Comparison of ENCODE assay signal across 19 cellular contexts in the genomic region with DNA sequence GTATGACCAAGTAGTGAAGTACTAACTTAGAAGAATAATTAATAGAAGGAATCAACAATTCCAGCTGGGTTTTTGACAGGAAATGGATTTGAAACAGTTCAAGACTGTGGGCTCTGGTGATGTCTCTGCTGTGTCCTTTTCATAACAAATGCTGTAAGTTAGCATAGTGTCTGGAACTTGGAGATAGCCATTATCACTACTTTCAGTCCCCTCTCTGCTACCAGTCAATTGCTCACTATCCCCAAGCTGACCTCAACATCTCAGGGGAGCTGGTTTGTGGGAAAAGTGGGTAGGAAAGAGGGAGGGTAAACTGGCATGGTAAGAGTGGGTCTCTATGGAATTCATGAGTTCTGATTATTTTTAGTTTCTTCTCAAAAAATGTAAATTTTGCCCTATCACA.
DNase-seq lines count a peak whose midpoint lies in the region; ATAC-seq, FAIRE-seq and TF ChIP-seq lines count a peak whose summit lies in the region.
"Had no signal": no experiment of that assay in that cellular context is flagged by ENCODE, and none has a peak within 500 bp of the region (broad histone marks: within the 10 kb centered on the region; RNA-seq: fewer than 3 reads in every experiment).

No MANE protein-coding gene starts in this region.

- no peak for TF ChIP-seq RAD21 in A549 (conservative IDR thresholded peaks at IDR 0.05 in 1 of 2, IDR thresholded peaks at IDR 0.05 in 1 of 2)

- H3K4me1 ChIP-seq in A549 (no peaks in the 10 kb centered on the region), astrocyte (ENCODE audit: insufficient read depth, low read length) (no peaks in the 10 kb centered on the region), neural progenitor cell (no peaks in the 10 kb centered on the region)
- H3K4me1 ChIP-seq: Caco-2, HAP-1 had no signal

- H3K27me3 ChIP-seq in astrocyte (ENCODE audit: insufficient read depth, low read length) (no peaks in the 10 kb centered on the region), neural progenitor cell (no peaks in the 10 kb centered on the region)

- H2AFZ ChIP-seq in astrocyte (ENCODE audit: low read depth, low read length): no peak overlapping the region
- no peak overlapping the region for H2AFZ ChIP-seq in neural progenitor cell (replicated peaks)

- no peaks in the 10 kb centered on the region for H3F3A ChIP-seq in neural progenitor cell (ENCODE audit: low read depth)

- H3K79me2 ChIP-seq in astrocyte (ENCODE audit: insufficient read depth, low read length): no peaks in the 10 kb centered on the region
- no peaks in the 10 kb centered on the region for H3K79me2 ChIP-seq in neural progenitor cell (ENCODE audit: low read depth)

- H3K27ac ChIP-seq in A549 (no peak overlapping the region), astrocyte (ENCODE audit: low read depth, low read length) (no peak overlapping the region), neural progenitor cell (no peak overlapping the region)

- CTCF ChIA-PET in A549 (lab: Yijun Ruan, JAX): interaction anchor here (1.2 kb wide), 1 partner anchor 16 kb away, joined by 3 read pairs; no protein-coding TSS in a partner anchor

- TF ChIP-seq POLR2A in A549 (IDR thresholded peaks at IDR 0.05; ENCODE audit: low read length): no peak

- H3K27ac Mint-ChIP-seq in astrocyte (ENCODE audit: unreplicated experiment): no peak overlapping the region
- H3K27ac Mint-ChIP-seq in neural progenitor cell: peak overlapping the region; percentile 4
- H3K27ac Mint-ChIP-seq: CD4-positive, alpha-beta memory T cell; HFFc6 had no signal

- H3K4me3 ChIP-seq in A549: no peak overlapping the region
- H3K4me3 ChIP-seq in astrocyte (ENCODE audit: insufficient read depth, low read depth, low read length): no peak overlapping the region
- H3K4me3 ChIP-seq in neural progenitor cell: no peak overlapping the region
- H3K4me3 ChIP-seq: GM12878, HAP-1 had no signal

- no peaks in the 10 kb centered on the region for H4K20me1 ChIP-seq in astrocyte (ENCODE audit: insufficient read depth, low read length)
- H4K20me1 ChIP-seq in neural progenitor cell (ENCODE audit: low read depth): no peaks in the 10 kb centered on the region

- H3K27me3 Mint-ChIP-seq in astrocyte (ENCODE audit: low read depth, unreplicated experiment) (no peaks in the 10 kb centered on the region), neural progenitor cell (ENCODE audit: insufficient read depth, low read depth) (no peaks in the 10 kb centered on the region)
- H3K27me3 Mint-ChIP-seq: CD4-positive, alpha-beta memory T cell had no signal

- ATAC-seq in A549 (no peak), GM19467 (IDR thresholded peaks at IDR 0.05; ENCODE audit: unreplicated experiment) (no peak), HG03135 (IDR thresholded peaks at IDR 0.05; ENCODE audit: unreplicated experiment) (no peak)
- ATAC-seq: GM12878 had no signal

- H3K9me3 Mint-ChIP-seq in astrocyte (ENCODE audit: unreplicated experiment) (no peaks in the 10 kb centered on the region), neural progenitor cell (no peaks in the 10 kb centered on the region)
- H3K9me3 Mint-ChIP-seq: HFFc6 had no signal

- no peak overlapping the region for H3K9ac ChIP-seq in astrocyte (ENCODE audit: low read length)
- H3K9ac ChIP-seq in neural progenitor cell: no peak overlapping the region

- H3K9me3 ChIP-seq in A549 (no peaks in the 10 kb centered on the region), astrocyte (ENCODE audit: insufficient read depth, low read depth, low read length) (no peaks in the 10 kb centered on the region), neural progenitor cell (ENCODE audit: low read depth) (no peaks in the 10 kb centered on the region)
- H3K9me3 ChIP-seq: Caco-2, HAP-1 had no signal

- no peak for TF ChIP-seq CTCF in A549 (IDR thresholded peaks at IDR 0.05)
- no peak for TF ChIP-seq CTCF in astrocyte (IDR thresholded peaks at IDR 0.05; ENCODE audit: insufficient read depth, low read depth, low read length)
- TF ChIP-seq CTCF in neural progenitor cell (IDR thresholded peaks at IDR 0.05): no peak

- H3K4me2 ChIP-seq in A549: no peak overlapping the region
- no peak overlapping the region for H3K4me2 ChIP-seq in astrocyte (ENCODE audit: low read length)
- no peak overlapping the region for H3K4me2 ChIP-seq in neural progenitor cell

- H3K36me3 Mint-ChIP-seq in astrocyte (ENCODE audit: low read depth, unreplicated experiment) (no peaks in the 10 kb centered on the region), neural progenitor cell (no peaks in the 10 kb centered on the region)
- H3K36me3 Mint-ChIP-seq: CD4-positive, alpha-beta memory T cell had no signal

- no peak for TF ChIP-seq EP300 in A549 (IDR thresholded peaks at IDR 0.05)

- H3K36me3 ChIP-seq in astrocyte (ENCODE audit: insufficient read depth, low read length): no peaks in the 10 kb centered on the region
- no peaks in the 10 kb centered on the region for H3K36me3 ChIP-seq in neural progenitor cell
- H3K36me3 ChIP-seq: HAP-1 had no signal

- no peak overlapping the region for H3K4me3 Mint-ChIP-seq in astrocyte (ENCODE audit: unreplicated experiment)
- no peak overlapping the region for H3K4me3 Mint-ChIP-seq in neural progenitor cell
- H3K4me3 Mint-ChIP-seq: CD4-positive, alpha-beta memory T cell; HFFc6 had no signal

- H3K4me1 Mint-ChIP-seq in astrocyte (ENCODE audit: low read depth, unreplicated experiment) (no peaks in the 10 kb centered on the region), neural progenitor cell (peaks cover 15% of the 10 kb centered on the region)
- H3K4me1 Mint-ChIP-seq: CD4-positive, alpha-beta memory T cell had no signal

- FAIRE-seq in A549 (lab: Jason Lieb, UNC) (peak; percentile 65), astrocyte (lab: Jason Lieb, UNC) (peak; percentile 95)
- FAIRE-seq: GM12878, GM19239, H54 had no signal

- DNase-seq in A549 (ENCODE audit: low read depth in 1 of 2, low spot score in 1 of 2) (no peak), OCI-M1 (lab: John Stamatoyannopoulos, UW) (peak; percentile 47), astrocyte (ENCODE audit: low read depth) (no peak), neural progenitor cell (ENCODE audit: low spot score) (no peak), mucosa of gallbladder (ENCODE audit: low spot score) (no peak)
- DNase-seq: 8988T; Caco-2; CD4-positive, alpha-beta memory T cell; DMS79; EL; GDM1; GOT3; HFFc6 had no signal

- POLR2A ChIA-PET in A549 (lab: Yijun Ruan, JAX): no interaction called here

TF ChIP-seq in A549, 52 proteins besides CTCF, POLR2A, EP300 and RAD21:
- TF ChIP-seq MAZ (IDR thresholded peaks at IDR 0.05; ENCODE audit: borderline replicate concordance, low read depth, low read length): no peak
- no peak for TF ChIP-seq POLR2AphosphoS2 (conservative IDR thresholded peaks at IDR 0.05; ENCODE audit: low read length)
